ENCODE assay signal across 17 cellular contexts in the genomic region with DNA sequence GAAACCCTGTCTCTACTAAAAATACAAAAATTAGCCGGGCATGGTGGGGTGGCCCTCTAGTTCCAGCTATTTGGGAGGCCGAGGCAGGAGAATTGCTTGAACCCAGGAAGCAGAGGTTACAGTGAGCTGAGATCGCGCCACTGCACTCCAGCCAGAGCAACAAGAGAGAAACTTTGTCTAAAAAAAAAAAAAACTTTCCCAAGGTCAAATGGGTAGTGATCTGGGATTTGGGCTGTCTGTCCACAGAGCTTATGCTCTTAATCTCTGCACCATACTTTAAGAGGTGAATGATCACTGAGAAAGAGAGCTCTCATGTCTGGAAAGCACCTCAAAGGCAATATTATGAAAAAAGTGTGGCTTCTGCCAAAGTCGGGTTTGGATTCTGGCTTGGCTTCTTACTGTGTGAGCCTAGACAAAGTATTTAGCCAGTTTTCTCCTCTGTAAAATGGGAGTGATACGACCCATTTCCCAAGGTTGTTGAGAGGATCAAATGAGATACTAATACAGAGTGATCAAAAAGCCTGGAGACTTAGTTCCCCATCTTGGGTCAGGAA. TPM values are rescaled to one million over a fixed set of nuclear protein-coding genes. Genes with fewer than 3 reads are reported as not detected.
DNase-seq lines count a peak whose midpoint lies in the region; ATAC-seq, FAIRE-seq and TF ChIP-seq lines count a peak whose summit lies in the region.
"Had no signal": no experiment of that assay in that cellular context is flagged by ENCODE, and none has a peak within 500 bp of the region (broad histone marks: within the 10 kb centered on the region; RNA-seq: fewer than 3 reads in every experiment).

No MANE protein-coding gene starts in this region.

- POLR2A ChIA-PET in CD4-positive, alpha-beta memory T cell (lab: Charles Lee; ENCODE audit: partially characterized antibody) = interaction anchor here (0.9 to 2.7 kb wide), 9 partner anchors 8 to 340 kb away, joined by 3 to 25 read pairs (median 5); partner anchors contain the start of gene ATP2B4
- POLR2A ChIA-PET in IMR-90 (lab: Charles Lee; ENCODE audit: unreplicated experiment) = no interaction called here
- POLR2A ChIA-PET in H1 (lab: Charles Lee; ENCODE audit: partially characterized antibody) = no interaction called here

- peaks cover 61% of the 10 kb centered on the region for H4K20me1 ChIP-seq in IMR-90 (ENCODE audit: insufficient read depth, low read length)
- peaks cover 0 to 2% of the 10 kb centered on the region in 2 experiments for H4K20me1 ChIP-seq in H1 (replicated peaks in 1 of 2; ENCODE audit: control insufficient read depth in 1 of 2, insufficient read depth in 2 of 2, low read length in 2 of 2)
- H4K20me1 ChIP-seq in Karpas-422 (ENCODE audit: insufficient read depth, low read depth, low read length) = no peaks in the 10 kb centered on the region
- H4K20me1 ChIP-seq in neural progenitor cell (ENCODE audit: low read depth) = peaks cover 9% of the 10 kb centered on the region

- H2AK9ac ChIP-seq in IMR-90 (replicated peaks; ENCODE audit: low read depth, low read length, poor library complexity) = peak overlapping the region; percentile 60

- BruUV-seq in IMR-90 (replicated peaks; lab: Mats Ljungman, UMichigan) = no TSS peak

- TF ChIP-seq CTCF in IMR-90 (conservative IDR thresholded peaks at IDR 0.05; ENCODE audit: low read depth, low read length) (no peak), H1 (IDR thresholded peaks at IDR 0.05; ENCODE audit: control extremely low read depth in 1 of 3, insufficient read depth in 1 of 3, low read depth in 1 of 3, low read length in 3 of 3) (no peak), psoas muscle (IDR thresholded peaks at IDR 0.05) (no peak), neural progenitor cell (IDR thresholded peaks at IDR 0.05) (no peak), dorsolateral prefrontal cortex (IDR thresholded peaks at IDR 0.05 in 54 of 56, conservative IDR thresholded peaks at IDR 0.05 in 2 of 56; ENCODE audit: low read depth in 1 of 56, partially characterized antibody in 56 of 56) (no peak)

- intact Hi-C loops in CD4-positive, alpha-beta memory T cell (cut with micrococcal nuclease) = no loop called here
- intact Hi-C loops in IMR-90 (cut with micrococcal nuclease) (no loop called here), psoas muscle (cut with DNase I) (loop anchor here (5.0 kb wide), 1 partner anchor 34 kb away; the partner anchor contains the start of gene ATP2B4 (in 2 of the 2)), dorsolateral prefrontal cortex (cut with DNase I) (no loop called here)

- DNase-seq in CD4-positive, alpha-beta memory T cell = no peak
- DNase-seq in IMR-90 = no peak
- DNase-seq in H1 (ENCODE audit: low read depth in 1 of 2, low spot score in 2 of 2) = no peak
- DNase-seq in psoas muscle = no peak
- no peak for DNase-seq in Karpas-422
- no peak for DNase-seq in neural progenitor cell (ENCODE audit: low spot score)
- no peak for DNase-seq in dorsolateral prefrontal cortex
- DNase-seq: foreskin fibroblast; kidney glomerular epithelial cell; NCI-H2029; NCI-H446 treated with DMSO at 0.1 percent for 48 hours; stimulated activated CD4-positive, alpha-beta T cell treated with anti-CD3 and anti-CD28 coated beads, Interleukin-12 subunit alpha, Interleukin-12 subunit beta, amount 100 ng/mL, for 4 hours; testis had no signal

- CTCF ChIA-PET in CD4-positive, alpha-beta memory T cell (lab: Charles Lee; ENCODE audit: partially characterized antibody) = interaction anchor here (1.0 to 2.1 kb wide), 6 partner anchors 8 to 42 kb away, joined by 3 to 12 read pairs (median 6); partner anchors contain the start of gene ATP2B4
- CTCF ChIA-PET in IMR-90 (lab: Yijun Ruan, JAX) (interaction anchor here (0.6 to 1.3 kb wide), 3 partner anchors 13 to 689 kb away, joined by 3 to 4 read pairs (median 3); no protein-coding TSS in a partner anchor), H1 (lab: Charles Lee; ENCODE audit: partially characterized antibody) (interaction anchor here (0.6 to 3.4 kb wide), 10 partner anchors 11 to 1001 kb away, joined by 3 to 17 read pairs (median 3); no protein-coding TSS in a partner anchor)

- H2BK20ac ChIP-seq in IMR-90 (ENCODE audit: low read depth, low read length) = no peak overlapping the region
- no peak overlapping the region for H2BK20ac ChIP-seq in H1 (ENCODE audit: low read length)

- H3K9me2 ChIP-seq in Karpas-422 (replicated peaks; ENCODE audit: insufficient read depth, low read length) = no peaks in the 10 kb centered on the region

- H3K18ac ChIP-seq in IMR-90 (ENCODE audit: low read depth, low read length) = no peak overlapping the region
- H3K18ac ChIP-seq in H1 (ENCODE audit: extremely low read depth, low read length) = no peak overlapping the region

- dilution Hi-C loops in IMR-90 (cut with HindIII; ENCODE audit: low sequenced_read_pairs, unreplicated experiment) = no loop called here

- H3K23ac ChIP-seq in IMR-90 (ENCODE audit: low read depth, low read length) (peak overlapping the region; percentile 88), H1 (ENCODE audit: insufficient read length) (no peak overlapping the region)

- H4K8ac ChIP-seq in IMR-90 (ENCODE audit: low read depth in 2 of 2, low read length in 2 of 2) (no peak overlapping the region), H1 (ENCODE audit: extremely low read depth, insufficient read depth, low read length) (no peak overlapping the region)

- FAIRE-seq in H1 (lab: Jason Lieb, UNC) = no peak
- FAIRE-seq: colon had no signal

- H3K27ac ChIP-seq in CD4-positive, alpha-beta memory T cell (ENCODE audit: low read depth, low read length) = no peak overlapping the region
- H3K27ac ChIP-seq in IMR-90 (ENCODE audit: insufficient read depth, low read length) (no peak overlapping the region), H1 (ENCODE audit: low read depth, low read length) (no peak overlapping the region), psoas muscle (peak overlapping the region; percentile 84), Karpas-422 (ENCODE audit: low read length) (no peak overlapping the region), neural progenitor cell (no peak overlapping the region), dorsolateral prefrontal cortex (no peak overlapping the region)
- H3K27ac ChIP-seq: KMS-11 had no signal

- H2BK5ac ChIP-seq in IMR-90 (ENCODE audit: low read depth, low read length, poor library complexity, severe bottlenecking) (no peak overlapping the region), H1 (ENCODE audit: low read depth, low read length) (no peak overlapping the region)

- no peak overlapping the region for H3K4me3 ChIP-seq in CD4-positive, alpha-beta memory T cell (ENCODE audit: low read length in 2 of 2)
- H3K4me3 ChIP-seq in IMR-90 (ENCODE audit: insufficient read depth, low read depth, low read length) = no peak overlapping the region
- no peak overlapping the region for H3K4me3 ChIP-seq in H1 (ENCODE audit: extremely low read depth in 1 of 4, insufficient read depth in 2 of 4, low read depth in 3 of 4, low read length in 4 of 4)
- H3K4me3 ChIP-seq in psoas muscle = no peak overlapping the region
- no peak overlapping the region for H3K4me3 ChIP-seq in Karpas-422 (ENCODE audit: low read length)
- no peak overlapping the region for H3K4me3 ChIP-seq in neural progenitor cell
- H3K4me3 ChIP-seq in dorsolateral prefrontal cortex = no peak overlapping the region
- H3K4me3 ChIP-seq: testis had no signal

- H3K4me3 Mint-ChIP-seq in CD4-positive, alpha-beta memory T cell = peak overlapping the region in 3 of 8 donors; percentile 4 to 71 (median 17)
- no peak overlapping the region for H3K4me3 Mint-ChIP-seq in neural progenitor cell
- H3K4me3 Mint-ChIP-seq: activated naive CD4-positive, alpha-beta T cell treated with anti-CD3 and anti-CD28 coated beads, Interleukin-2, amount 50 U/mL, for 24 hours; mesothelial cell of epicardium had no signal

- TF ChIP-seq EP300 in H1 (IDR thresholded peaks at IDR 0.05; ENCODE audit: borderline replicate concordance in 1 of 2, low read depth in 2 of 2, low read length in 2 of 2) = no peak

- TF ChIP-seq POLR2A in IMR-90 (IDR thresholded peaks at IDR 0.05; ENCODE audit: low read depth, low read length) (no peak), H1 (IDR thresholded peaks at IDR 0.05; ENCODE audit: control extremely low read depth in 1 of 2, low read depth in 2 of 2, low read length in 2 of 2) (no peak)

- H3K9ac ChIP-seq in IMR-90 (ENCODE audit: low read depth, low read length) (no peak overlapping the region), H1 (replicated peaks in 1 of 4; ENCODE audit: extremely low read depth in 1 of 4, low read depth in 3 of 4, low read length in 3 of 4) (no peak overlapping the region), Karpas-422 (ENCODE audit: low read length) (no peak overlapping the region), neural progenitor cell (no peak overlapping the region)
- H3K9ac ChIP-seq: KMS-11 had no signal

- H3K27me3 ChIP-seq in CD4-positive, alpha-beta memory T cell (ENCODE audit: insufficient read depth, low read length) = no peaks in the 10 kb centered on the region
- H3K27me3 ChIP-seq in IMR-90 (ENCODE audit: control insufficient read depth, insufficient read depth, low read length) = no peaks in the 10 kb centered on the region
- H3K27me3 ChIP-seq in H1 (replicated peaks in 1 of 4; ENCODE audit: control insufficient read depth in 3 of 4, extremely low read depth in 1 of 4, insufficient read depth in 3 of 4, low read length in 3 of 4) = no peaks in the 10 kb centered on the region
- H3K27me3 ChIP-seq in psoas muscle (ENCODE audit: insufficient read depth in 3 of 3, low read length in 2 of 3) = no peaks in the 10 kb centered on the region
- H3K27me3 ChIP-seq in Karpas-422 (ENCODE audit: low read length) = no peaks in the 10 kb centered on the region
- no peaks in the 10 kb centered on the region for H3K27me3 ChIP-seq in neural progenitor cell
- H3K27me3 ChIP-seq in dorsolateral prefrontal cortex = no peaks in the 10 kb centered on the region
- H3K27me3 ChIP-seq: testis had no signal

- H3K4me1 Mint-ChIP-seq in CD4-positive, alpha-beta memory T cell = peaks cover 47 to 74% (median 62%) of the 10 kb centered on the region in 4 donors
- H3K4me1 Mint-ChIP-seq in neural progenitor cell = peaks cover 23% of the 10 kb centered on the region

- 100% methylated on average over 1 of the region's 6 CpGs; no CpG with 5 or more reads in 1 of the 2 experiments for WGBS in IMR-90 (ENCODE audit: extremely low coverage in 2 of 2, insufficient read length in 1 of 2), 2 experiments
- 84% methylated on average over 6 of the region's 6 CpGs; no CpG with 5 or more reads in 1 of the 2 experiments for WGBS in H1 (ENCODE audit: extremely low coverage in 1 of 2, insufficient coverage in 1 of 2, insufficient read length in 1 of 2, insufficient replicate concordance in 2 of 2, low coverage in 1 of 2, low lambda C conversion rate in 2 of 2, missing lambda C conversion rate in 1 of 2), 2 experiments
- WGBS in psoas muscle, 3 donors = 75 to 88% (median 82%) methylated on average over 6 of the region's 6 CpGs

- H3K27ac Mint-ChIP-seq in CD4-positive, alpha-beta memory T cell = peak overlapping the region; percentile 61 to 83 (median 73)
- no peak overlapping the region for H3K27ac Mint-ChIP-seq in neural progenitor cell
- H3K27ac Mint-ChIP-seq: activated naive CD4-positive, alpha-beta T cell treated with anti-CD3 and anti-CD28 coated beads, Interleukin-2, amount 50 U/mL, for 24 hours; mesothelial cell of epicardium had no signal

- peaks cover 28 to 74% of the 10 kb centered on the region in 2 experiments; a peak in 3 of 4 replicates for H3K79me1 ChIP-seq in IMR-90 (ENCODE audit: low read depth in 1 of 2, low read length in 2 of 2)
- H3K79me1 ChIP-seq in H1 (ENCODE audit: low read depth, low read length) = no peaks in the 10 kb centered on the region

- 0 out of 2 replicates have a peak overlapping the region, but pooled peaks have one; percentile 42 for H3K14ac ChIP-seq in IMR-90 (replicated peaks; ENCODE audit: low read depth, low read length)
- no peak overlapping the region for H3K14ac ChIP-seq in H1 (ENCODE audit: insufficient read length)

- H2BK120ac ChIP-seq in IMR-90 (ENCODE audit: low read depth, low read length) (peak overlapping the region; percentile 8; the same call in 1 of the 2 replicates), H1 (replicated peaks; ENCODE audit: low read depth, low read length) (no peak overlapping the region)

- H3K4ac ChIP-seq in IMR-90 (ENCODE audit: low read depth, low read length) (peak overlapping the region; percentile 20; the same call in 1 of the 2 replicates), H1 (replicated peaks; ENCODE audit: insufficient read length, low read depth, low read length) (peak overlapping the region; percentile 57)

- in situ Hi-C loops in IMR-90 (cut with MboI; ENCODE audit: low sequenced_read_pairs) = no loop called here

- H4K91ac ChIP-seq in IMR-90 (ENCODE audit: insufficient read depth, low read depth, low read length) = no peak overlapping the region
- no peak overlapping the region for H4K91ac ChIP-seq in H1 (replicated peaks; ENCODE audit: insufficient read length, low read length)

- peaks cover 67% of the 10 kb centered on the region for H3K4me1 ChIP-seq in CD4-positive, alpha-beta memory T cell (ENCODE audit: insufficient read depth, low read length)
- peaks cover 20% of the 10 kb centered on the region for H3K4me1 ChIP-seq in IMR-90 (ENCODE audit: control insufficient read depth, insufficient read depth, low read length)
- peaks cover 0 to 7% (median under 1%) of the 10 kb centered on the region in 4 experiments; a peak in 2 of 7 replicates for H3K4me1 ChIP-seq in H1 (replicated peaks in 1 of 4; ENCODE audit: control insufficient read depth in 3 of 4, insufficient read depth in 4 of 4, low read length in 3 of 4)
- H3K4me1 ChIP-seq in psoas muscle = peaks cover 27% of the 10 kb centered on the region
- H3K4me1 ChIP-seq in Karpas-422 (ENCODE audit: low read length) = no peaks in the 10 kb centered on the region
- peaks cover 26% of the 10 kb centered on the region for H3K4me1 ChIP-seq in neural progenitor cell

- H3K79me2 ChIP-seq in H1 (ENCODE audit: control insufficient read depth in 1 of 2, insufficient read depth in 2 of 2, low read length in 2 of 2) (no peaks in the 10 kb centered on the region), Karpas-422 (ENCODE audit: low read length) (no peaks in the 10 kb centered on the region), neural progenitor cell (ENCODE audit: low read depth) (peaks cover 19% of the 10 kb centered on the region)

- H3K9me3 ChIP-seq in CD4-positive, alpha-beta memory T cell (ENCODE audit: control insufficient read depth in 1 of 2, low read length in 2 of 2) = no peaks in the 10 kb centered on the region
- H3K9me3 ChIP-seq in IMR-90 (ENCODE audit: control insufficient read depth, insufficient read depth, low read length) = no peaks in the 10 kb centered on the region
- no peaks in the 10 kb centered on the region for H3K9me3 ChIP-seq in H1 (ENCODE audit: insufficient read depth in 2 of 2, low read depth in 1 of 2, low read length in 1 of 2)
- H3K9me3 ChIP-seq in psoas muscle = no peaks in the 10 kb centered on the region
- no peaks in the 10 kb centered on the region for H3K9me3 ChIP-seq in Karpas-422 (ENCODE audit: low read length)
- no peaks in the 10 kb centered on the region for H3K9me3 ChIP-seq in neural progenitor cell (ENCODE audit: low read depth)
- H3K9me3 ChIP-seq: testis had no signal

- H3K9me1 ChIP-seq in IMR-90 (ENCODE audit: insufficient read depth, low read length) = peaks cover 21% of the 10 kb centered on the region

- H2AFZ ChIP-seq in IMR-90 (replicated peaks; ENCODE audit: low read length, poor library complexity) = no peak overlapping the region
- H2AFZ ChIP-seq in H1 (ENCODE audit: low read length) = no peak overlapping the region
- H2AFZ ChIP-seq in Karpas-422 (ENCODE audit: low read length) = no peak overlapping the region
- H2AFZ ChIP-seq in neural progenitor cell (replicated peaks) = no peak overlapping the region

- no peak overlapping the region for H2BK12ac ChIP-seq in H1 (ENCODE audit: low read depth, low read length)

- peaks cover 7 to 10% of the 10 kb centered on the region in 2 donors for H3K36me3 Mint-ChIP-seq in CD4-positive, alpha-beta memory T cell
- H3K36me3 Mint-ChIP-seq in neural progenitor cell = peaks cover 4% of the 10 kb centered on the region

- H2BK15ac ChIP-seq in IMR-90 (ENCODE audit: low read depth, low read length) (peak overlapping the region; percentile 5; the same call in 1 of the 3 replicates), H1 (ENCODE audit: low read length) (no peak overlapping the region)

- no peaks in the 10 kb centered on the region for H3K23me2 ChIP-seq in H1 (ENCODE audit: low read depth, low read length)

- H3K4me2 ChIP-seq in IMR-90 (ENCODE audit: low read depth, low read length) (no peak overlapping the region), H1 (ENCODE audit: insufficient read depth in 1 of 2, low read depth in 2 of 2, low read length in 2 of 2) (no peak overlapping the region), Karpas-422 (ENCODE audit: low read depth, low read length, poor library complexity, severe bottlenecking) (no peak overlapping the region), neural progenitor cell (no peak overlapping the region)
- H3K4me2 ChIP-seq: KMS-11 had no signal

- H3K9me3 Mint-ChIP-seq in CD4-positive, alpha-beta memory T cell = no peaks in the 10 kb centered on the region
- no peaks in the 10 kb centered on the region for H3K9me3 Mint-ChIP-seq in neural progenitor cell
- H3K9me3 Mint-ChIP-seq: activated naive CD4-positive, alpha-beta T cell treated with anti-CD3 and anti-CD28 coated beads, Interleukin-2, amount 50 U/mL, for 24 hours; mesothelial cell of epicardium had no signal

- H2AK5ac ChIP-seq in IMR-90 (ENCODE audit: low read depth, low read length) (peak overlapping the region; percentile 83), H1 (ENCODE audit: low read depth, low read length) (no peak overlapping the region)

- H3K56ac ChIP-seq in IMR-90 (ENCODE audit: extremely low read depth, insufficient read depth, low read length) = no peak overlapping the region
- H3K56ac ChIP-seq in H1 (replicated peaks; ENCODE audit: insufficient read length, low read depth, low read length) = no peak overlapping the region

- H3F3A ChIP-seq in neural progenitor cell (ENCODE audit: low read depth) = peaks cover 28% of the 10 kb centered on the region

- no peak for TF ChIP-seq RAD21 in IMR-90 (IDR thresholded peaks at IDR 0.05; ENCODE audit: low read length)
- no peak for TF ChIP-seq RAD21 in H1 (IDR thresholded peaks at IDR 0.05 in 1 of 2, conservative IDR thresholded peaks at IDR 0.05 in 1 of 2; ENCODE audit: low read depth in 2 of 2, low read length in 2 of 2)

- H4K5ac ChIP-seq in IMR-90 (ENCODE audit: low read depth, low read length) = no peak overlapping the region
- H4K5ac ChIP-seq in H1 (ENCODE audit: insufficient read length, low read depth, low read length) = no peak overlapping the region

- ATAC-seq in IMR-90 (ENCODE audit: low read depth) (no peak), psoas muscle (no peak)

- H3K36me3 ChIP-seq in CD4-positive, alpha-beta memory T cell (ENCODE audit: insufficient read depth, low read length) = no peaks in the 10 kb centered on the region
- H3K36me3 ChIP-seq in IMR-90 (ENCODE audit: control insufficient read depth, insufficient read depth, low read length) (peaks cover 5% of the 10 kb centered on the region; the same call in 1 of the 2 replicates), H1 (ENCODE audit: control insufficient read depth in 2 of 4, insufficient read depth in 4 of 4, low read length in 3 of 4) (no peaks in the 10 kb centered on the region), psoas muscle (ENCODE audit: insufficient read depth in 1 of 2, low read depth in 1 of 2) (no peaks in the 10 kb centered on the region), Karpas-422 (ENCODE audit: insufficient read depth, low read length) (no peaks in the 10 kb centered on the region), neural progenitor cell (no peaks in the 10 kb centered on the region)

- no peaks in the 10 kb centered on the region for H3K27me3 Mint-ChIP-seq in CD4-positive, alpha-beta memory T cell
- H3K27me3 Mint-ChIP-seq in neural progenitor cell (ENCODE audit: insufficient read depth, low read depth) = peaks cover 4% of the 10 kb centered on the region
- H3K27me3 Mint-ChIP-seq: activated naive CD4-positive, alpha-beta T cell treated with anti-CD3 and anti-CD28 coated beads, Interleukin-2, amount 50 U/mL, for 24 hours had no signal

RNA-seq across cellular contexts. Expression of gene ATP2B4, which starts 34.4 kb away (rescaled TPM):
- total RNA-seq in CD4-positive, alpha-beta memory T cell = 10 to 100 TPM; 97.2 to 98.6 TPM
- 10 to 100 TPM; 14.8 to 41.7 TPM for polyA plus RNA-seq in CD4-positive, alpha-beta memory T cell
- total RNA-seq in IMR-90 (2012; rRNA removed) (290 and 311 TPM in 2 replicates), psoas muscle (10 to 100 TPM; 18.6 to 29.6 (median 27.9) TPM), neural progenitor cell (ENCODE audit: low replicate concordance) (39.6 and 39.8 TPM in 2 replicates), dorsolateral prefrontal cortex (100 to 1,000 TPM in 118 of 120 experiments, 10 to 100 TPM in 2; 87.0 to 184 (median 142) TPM)
- polyA plus RNA-seq in IMR-90 (2012; rRNA removed) (172 TPM in 2 replicates), H1 (2011; rRNA removed) (12.2 and 17.5 TPM in 2 replicates), psoas muscle (10 to 100 TPM; 12.2 to 26.6 (median 15.6) TPM)
- polyA plus RNA-seq in IMR-90 (2012; cell fraction: cytosol; rRNA removed) = 65.5 and 87.1 TPM in 2 replicates
- 90.6 and 259 TPM in 2 replicates for polyA plus RNA-seq in IMR-90 (2012; cell fraction: nucleus; rRNA removed; ENCODE audit: low replicate concordance)
- 11.2 and 12.3 TPM in 2 replicates for total RNA-seq in H1 (2021; fragmentation: NEBNext Ultra II Directional; extraction: Animal tissue kit (Norgen Biotek cat#: 25700))
- 17.0 TPM for polyA plus RNA-seq in H1 (2011; cell fraction: cytosol; rRNA removed)
- 27.5 TPM for polyA plus RNA-seq in H1 (2011; cell fraction: nucleus; rRNA removed)
- 12.1 to 18.5 TPM (median 15.9 TPM) in 4 replicates for polyA plus RNA-seq in H1 (2012, experiment 1 of 2)
- polyA plus RNA-seq in H1 (2012, experiment 2 of 2) = 1.3 TPM
- 16.3 TPM for polyA plus RNA-seq in H1 (2013, experiment 1 of 2)
- polyA plus RNA-seq in H1 (2013, experiment 2 of 2) = 14.3 TPM
- polyA minus RNA-seq in H1 (2011; rRNA and poly(A)+ RNA removed) = 66.3 and 82.5 TPM in 2 replicates
- 35.2 TPM for polyA minus RNA-seq in H1 (2011; cell fraction: cytosol; rRNA and poly(A)+ RNA removed)
- 34.8 TPM for polyA minus RNA-seq in H1 (2011; cell fraction: nucleus; rRNA and poly(A)+ RNA removed)
- total RNA-seq in Karpas-422 (2014; rRNA removed; shearing (Covaris generic); ENCODE audit: low replicate concordance) = 2.5 and 2.7 TPM in 2 replicates

Comparison
In these comparisons a context has a peak if more than half of its experiments do, and no peak if none do; other contexts are left out.
1. intact Hi-C loops: an anchor here in psoas muscle (5.0 kb wide); none called in CD4-positive, alpha-beta memory T cell, IMR-90 and dorsolateral prefrontal cortex.